8 cellular contexts compared by ENCODE assay signal in genomic region chr10:133372507-133372906, GRCh38. TPM values are rescaled to one million over a fixed set of nuclear protein-coding genes. Genes with fewer than 3 reads are reported as not detected.
DNase-seq lines count a peak whose midpoint lies in the region; ATAC-seq and TF ChIP-seq lines count a peak whose summit lies in the region.

No MANE protein-coding gene starts in this region.

- H3K27me3 Mint-ChIP-seq in activated CD8-positive, alpha-beta T cell treated with anti-CD3 and anti-CD28 coated beads for 36 hours = no peaks in the 10 kb centered on the region
- peaks cover 17% of the 10 kb centered on the region for H3K27me3 Mint-ChIP-seq in activated CD8-positive, alpha-beta memory T cell treated with anti-CD3 and anti-CD28 coated beads, Interleukin-2, amount 10 ng/mL, durations not matched to agents 7 days and 5 days

- H3K4me3 ChIP-seq in GM12865 (ENCODE audit: low read depth, low read length) (peak overlapping the region; percentile 74), skeletal muscle cell (ENCODE audit: low read depth, low read length) (peak overlapping the region; percentile 62)

- POLR2A ChIA-PET in activated CD8-positive, alpha-beta T cell treated with anti-CD3 and anti-CD28 coated beads for 36 hours (lab: Charles Lee) = interaction anchor here (1.3 to 1.5 kb wide), 2 partner anchors 11 to 17 kb away, joined by 8 to 10 read pairs; no protein-coding TSS in a partner anchor

- no peak overlapping the region for H3K27ac Mint-ChIP-seq in activated CD8-positive, alpha-beta T cell treated with anti-CD3 and anti-CD28 coated beads for 36 hours
- no peak overlapping the region for H3K27ac Mint-ChIP-seq in activated CD8-positive, alpha-beta memory T cell treated with anti-CD3 and anti-CD28 coated beads, Interleukin-2, amount 10 ng/mL, durations not matched to agents 7 days and 5 days

- peak overlapping the region; percentile 64 for H3K4me3 Mint-ChIP-seq in activated CD8-positive, alpha-beta T cell treated with anti-CD3 and anti-CD28 coated beads for 36 hours
- no peak overlapping the region for H3K4me3 Mint-ChIP-seq in activated CD8-positive, alpha-beta memory T cell treated with anti-CD3 and anti-CD28 coated beads, Interleukin-2, amount 10 ng/mL, durations not matched to agents 7 days and 5 days

- TF ChIP-seq CTCF in GM12865 (IDR thresholded peaks at IDR 0.05; ENCODE audit: insufficient read depth, low read depth, low read length, missing control alignments) = no peak
- no peak for TF ChIP-seq CTCF in activated CD8-positive, alpha-beta T cell treated with anti-CD3 and anti-CD28 coated beads for 36 hours (IDR thresholded peaks at IDR 0.05)

- CTCF ChIA-PET in activated CD8-positive, alpha-beta T cell treated with anti-CD3 and anti-CD28 coated beads for 36 hours (lab: Charles Lee) = interaction anchor here (0.8 to 1.2 kb wide), 3 partner anchors 11 to 44 kb away, joined by 3 to 5 read pairs (median 3); no protein-coding TSS in a partner anchor
- CTCF ChIA-PET in activated CD8-positive, alpha-beta memory T cell treated with anti-CD3 and anti-CD28 coated beads, Interleukin-2, amount 10 ng/mL, durations not matched to agents 7 days and 5 days (lab: Charles Lee) = interaction anchor here (1.3 kb wide), 1 partner anchor 43 kb away, joined by 5 read pairs; no protein-coding TSS in a partner anchor

- H3K36me3 Mint-ChIP-seq in activated CD8-positive, alpha-beta T cell treated with anti-CD3 and anti-CD28 coated beads for 36 hours (ENCODE audit: low read depth) = peaks cover 5% of the 10 kb centered on the region
- H3K36me3 Mint-ChIP-seq in activated CD8-positive, alpha-beta memory T cell treated with anti-CD3 and anti-CD28 coated beads, Interleukin-2, amount 10 ng/mL, durations not matched to agents 7 days and 5 days = no peaks in the 10 kb centered on the region

- H3K4me1 Mint-ChIP-seq in activated CD8-positive, alpha-beta T cell treated with anti-CD3 and anti-CD28 coated beads for 36 hours (ENCODE audit: low read depth) = peaks cover 11% of the 10 kb centered on the region
- peaks cover 12% of the 10 kb centered on the region for H3K4me1 Mint-ChIP-seq in activated CD8-positive, alpha-beta memory T cell treated with anti-CD3 and anti-CD28 coated beads, Interleukin-2, amount 10 ng/mL, durations not matched to agents 7 days and 5 days

- intact Hi-C loops in activated CD8-positive, alpha-beta T cell treated with anti-CD3 and anti-CD28 coated beads for 36 hours (cut with micrococcal nuclease) = no loop called here
- intact Hi-C loops in left ventricle myocardium superior (cut with micrococcal nuclease) = no loop called here

- H3K9me3 Mint-ChIP-seq in activated CD8-positive, alpha-beta T cell treated with anti-CD3 and anti-CD28 coated beads for 36 hours = no peaks in the 10 kb centered on the region
- H3K9me3 Mint-ChIP-seq in activated CD8-positive, alpha-beta memory T cell treated with anti-CD3 and anti-CD28 coated beads, Interleukin-2, amount 10 ng/mL, durations not matched to agents 7 days and 5 days (ENCODE audit: low read depth) = no peaks in the 10 kb centered on the region

- no peak for ATAC-seq in activated CD8-positive, alpha-beta T cell treated with anti-CD3 and anti-CD28 coated beads for 36 hours
- ATAC-seq in left ventricle myocardium superior = peak; percentile 1
- ATAC-seq in activated CD8-positive, alpha-beta memory T cell treated with anti-CD3 and anti-CD28 coated beads, Interleukin-2, amount 10 ng/mL, durations not matched to agents 7 days and 5 days = no peak

- DNase-seq in GM12865 (ENCODE audit: low read depth) = no peak
- DNase-seq in activated CD8-positive, alpha-beta T cell treated with anti-CD3 and anti-CD28 coated beads for 36 hours = no peak
- DNase-seq in left ventricle myocardium superior = peak; percentile 55
- no peak for DNase-seq in skeletal muscle cell (ENCODE audit: low read depth)
- DNase-seq in stimulated activated CD4-positive, alpha-beta T cell treated with anti-CD3 and anti-CD28 coated beads, Interleukin-4, amount 100 ng/mL, for 1 hour = no peak
- no peak for DNase-seq in SHP77 treated with DMSO at 0.1 percent for 48 hours (lab: John Stamatoyannopoulos, UW)
- DNase-seq in activated CD8-positive, alpha-beta memory T cell treated with anti-CD3 and anti-CD28 coated beads, Interleukin-2, amount 10 ng/mL, durations not matched to agents 7 days and 5 days = no peak
- no peak for DNase-seq in DMS153 treated with DMSO at 0.1 percent for 48 hours (lab: John Stamatoyannopoulos, UW; ENCODE audit: unreplicated experiment)

RNA-seq across cellular contexts. Expression of gene ECHS1, which starts 0.6 kb away (rescaled TPM):
- 10 to 100 TPM; 50.7 to 51.4 TPM for total RNA-seq in activated CD8-positive, alpha-beta T cell treated with anti-CD3 and anti-CD28 coated beads for 36 hours
- 226 TPM for total RNA-seq in left ventricle myocardium superior
- total RNA-seq in activated CD8-positive, alpha-beta memory T cell treated with anti-CD3 and anti-CD28 coated beads, Interleukin-2, amount 10 ng/mL, durations not matched to agents 7 days and 5 days = 10 to 100 TPM; 34.0 to 50.2 TPM

RNA-seq across cellular contexts. Expression of gene PAOX, which starts 6.6 kb away (rescaled TPM):
- 1 to 10 TPM; 4.2 to 4.6 TPM for total RNA-seq in activated CD8-positive, alpha-beta T cell treated with anti-CD3 and anti-CD28 coated beads for 36 hours
- total RNA-seq in left ventricle myocardium superior = 2.8 TPM
- total RNA-seq in activated CD8-positive, alpha-beta memory T cell treated with anti-CD3 and anti-CD28 coated beads, Interleukin-2, amount 10 ng/mL, durations not matched to agents 7 days and 5 days = 1 to 10 TPM; 5.6 to 6.0 TPM

RNA-seq across cellular contexts. Expression of gene FUOM, which starts 14.7 kb away (rescaled TPM):
- 10 to 100 TPM; 32.2 to 33.7 TPM for total RNA-seq in activated CD8-positive, alpha-beta T cell treated with anti-CD3 and anti-CD28 coated beads for 36 hours
- total RNA-seq in left ventricle myocardium superior = 9.3 TPM
- 10 to 100 TPM in 1 of 2 experiments, 1 to 10 TPM in 1; 9.1 to 13.1 TPM for total RNA-seq in activated CD8-positive, alpha-beta memory T cell treated with anti-CD3 and anti-CD28 coated beads, Interleukin-2, amount 10 ng/mL, durations not matched to agents 7 days and 5 days

RNA-seq across cellular contexts. Expression of gene MTG1, which starts 21.4 kb away (rescaled TPM):
- 10 to 100 TPM; 45.7 to 48.9 TPM for total RNA-seq in activated CD8-positive, alpha-beta T cell treated with anti-CD3 and anti-CD28 coated beads for 36 hours
- total RNA-seq in left ventricle myocardium superior = 20.9 TPM
- 10 to 100 TPM; 56.0 to 64.9 TPM for total RNA-seq in activated CD8-positive, alpha-beta memory T cell treated with anti-CD3 and anti-CD28 coated beads, Interleukin-2, amount 10 ng/mL, durations not matched to agents 7 days and 5 days

RNA-seq across cellular contexts. Expression of gene PRAP1, which starts 25.3 kb away (rescaled TPM):
- not detected for total RNA-seq in activated CD8-positive, alpha-beta T cell treated with anti-CD3 and anti-CD28 coated beads for 36 hours
- total RNA-seq in left ventricle myocardium superior = not detected
- total RNA-seq in activated CD8-positive, alpha-beta memory T cell treated with anti-CD3 and anti-CD28 coated beads, Interleukin-2, amount 10 ng/mL, durations not matched to agents 7 days and 5 days = not detected
